In the genomic region with DNA sequence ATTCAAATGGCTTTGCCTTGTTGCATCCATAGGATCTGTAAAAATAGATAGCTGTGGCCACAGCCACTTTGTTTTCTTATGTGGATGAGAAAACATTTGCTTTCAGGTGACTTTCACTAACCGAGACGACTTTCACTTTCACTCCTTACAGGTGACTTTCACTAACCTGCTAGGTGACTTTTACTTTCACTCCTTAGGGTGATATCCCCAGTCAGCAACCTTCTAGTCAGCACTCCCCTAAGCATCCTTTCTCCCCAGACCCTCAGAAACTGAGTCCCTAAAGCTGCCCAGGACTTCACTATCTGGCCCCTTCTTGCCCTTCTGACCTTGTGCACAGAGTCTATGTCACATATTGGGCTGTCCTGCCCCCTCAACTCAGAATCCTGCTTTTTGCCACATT, we compare ENCODE assay signal across 8 cellular contexts.
A peak's percentile ranks its signal among the peaks of the same experiment; 100 is the strongest.
DNase-seq lines count a peak whose midpoint lies in the region; ATAC-seq, FAIRE-seq and TF ChIP-seq lines count a peak whose summit lies in the region.

No MANE protein-coding gene starts in this region.

- peak; percentile 74 for ATAC-seq in GM21515 (IDR thresholded peaks at IDR 0.05; ENCODE audit: unreplicated experiment)
- no peak for ATAC-seq in stimulated activated effector memory CD8-positive, alpha-beta T cell treated with anti-CD3 and anti-CD28 coated beads, Interleukin-12 subunit alpha, Interleukin-12 subunit beta, amount 100 ng/mL, for 72 hours

- FAIRE-seq in D721Med (lab: Jason Lieb, UNC) = no peak

- in situ Hi-C loops in GM13977 (cut with MboI; ENCODE audit: low pct_unique_long_range_greater_than_20kb, low sequenced_read_pairs, unreplicated experiment) = no loop called here

- H3K27ac Mint-ChIP-seq in stimulated activated effector memory CD8-positive, alpha-beta T cell treated with anti-CD3 and anti-CD28 coated beads, Interleukin-12 subunit alpha, Interleukin-12 subunit beta, amount 100 ng/mL, for 72 hours = no peak overlapping the region

- no peaks in the 10 kb centered on the region for H3K36me3 Mint-ChIP-seq in stimulated activated effector memory CD8-positive, alpha-beta T cell treated with anti-CD3 and anti-CD28 coated beads, Interleukin-12 subunit alpha, Interleukin-12 subunit beta, amount 100 ng/mL, for 72 hours

- H3K4me1 Mint-ChIP-seq in stimulated activated effector memory CD8-positive, alpha-beta T cell treated with anti-CD3 and anti-CD28 coated beads, Interleukin-12 subunit alpha, Interleukin-12 subunit beta, amount 100 ng/mL, for 72 hours = peaks cover 4% of the 10 kb centered on the region

- H3K9me3 Mint-ChIP-seq in stimulated activated effector memory CD8-positive, alpha-beta T cell treated with anti-CD3 and anti-CD28 coated beads, Interleukin-12 subunit alpha, Interleukin-12 subunit beta, amount 100 ng/mL, for 72 hours = peaks cover under 1% of the 10 kb centered on the region

- H3K4me3 Mint-ChIP-seq in stimulated activated effector memory CD8-positive, alpha-beta T cell treated with anti-CD3 and anti-CD28 coated beads, Interleukin-12 subunit alpha, Interleukin-12 subunit beta, amount 100 ng/mL, for 72 hours = no peak overlapping the region

- DNase-seq in GM13977 (ENCODE audit: low spot score) (peak; percentile 15), LoVo (ENCODE audit: low spot score) (peak; percentile 24), kidney tubule cell (ENCODE audit: low spot score) (peak; percentile 30), hypothalamus (lab: John Stamatoyannopoulos, UW) (no peak), D721Med (ENCODE audit: insufficient read length, low spot score) (no peak), cerebellar nuclear complex (lab: John Stamatoyannopoulos, UW) (no peak)
- DNase-seq in stimulated activated effector memory CD8-positive, alpha-beta T cell treated with anti-CD3 and anti-CD28 coated beads, Interleukin-12 subunit alpha, Interleukin-12 subunit beta, amount 100 ng/mL, for 72 hours (ENCODE audit: low spot score in 2 of 2) = no peak

- TF ChIP-seq CTCF in GM13977 (IDR thresholded peaks at IDR 0.05; ENCODE audit: extremely low read depth, insufficient read depth, missing control alignments) (no peak), D721Med (IDR thresholded peaks at IDR 0.05; ENCODE audit: insufficient read depth, missing control alignments) (no peak)

Comparison
In these comparisons a context has a peak if more than half of its experiments do, and no peak if none do; other contexts are left out.
1. DNase-seq: peak in GM13977 (single experiment), LoVo (single experiment) and kidney tubule cell (single experiment); none in hypothalamus (0 of 51), stimulated activated effector memory CD8-positive, alpha-beta T cell treated with anti-CD3 and anti-CD28 coated beads, Interleukin-12 subunit alpha, Interleukin-12 subunit beta, amount 100 ng/mL, for 72 hours (0 of 2), D721Med (single experiment) and cerebellar nuclear complex (0 of 2).